In genomic region chr12:48155786-48156185, GRCh38 we compare ENCODE assay signal across 12 cellular contexts. TPM values are rescaled to one million over a fixed set of nuclear protein-coding genes. Genes with fewer than 3 reads are reported as not detected.
"Had no signal": no experiment of that assay in that cellular context is flagged by ENCODE, and none has a peak within 500 bp of the region (broad histone marks: within the 10 kb centered on the region; RNA-seq: fewer than 3 reads in every experiment).

No MANE protein-coding gene starts in this region.

RNA-seq across cellular contexts. Expression of gene CCDC184, which starts 27.7 kb away (rescaled TPM):
- total RNA-seq: T-helper 2 cell treated with Interferon-gamma antibody and Interleukin-4, amounts not matched to agents 100 ng/mL and 5 ng/mL, for 36 hours had no signal

RNA-seq across cellular contexts. Expression of gene OR10AD1, which starts 47.3 kb away (rescaled TPM):
- total RNA-seq: activated CD4-positive, alpha-beta memory T cell treated with anti-CD3 and anti-CD28 coated beads for 36 hours; ascending aorta; cardiac muscle cell; colonic mucosa; lower leg skin; mesenteric fat pad; osteoblast; Right ventricle myocardium superior; stomach; T-helper 2 cell treated with Interferon-gamma antibody and Interleukin-4, amounts not matched to agents 100 ng/mL and 5 ng/mL, for 36 hours; thoracic aorta; urinary bladder had no signal
